25 cellular contexts compared by ENCODE assay signal in genomic region chrX:145292208-145292607, GRCh38. TPM values are rescaled to one million over a fixed set of nuclear protein-coding genes. Genes with fewer than 3 reads are reported as not detected.
"Had no signal": no experiment of that assay in that cellular context is flagged by ENCODE, and none has a peak within 500 bp of the region (broad histone marks: within the 10 kb centered on the region; RNA-seq: fewer than 3 reads in every experiment).

No MANE protein-coding gene starts in this region.

- H3K27me3 ChIP-seq: SJCRH30 had no signal

- H3K27ac Mint-ChIP-seq: activated CD4-positive, alpha-beta memory T cell treated with anti-CD3 and anti-CD28 coated beads for 36 hours; activated CD4-positive, alpha-beta T cell treated with anti-CD3 and anti-CD28 coated beads, Interleukin-2, amount 10 ng/mL, durations not matched to agents 7 days and 5 days; activated naive CD4-positive, alpha-beta T cell treated with anti-CD3 and anti-CD28 coated beads, Interleukin-2, amount 50 U/mL, for 72 hours; T-helper 2 cell treated with Interferon-gamma antibody and Interleukin-4, amounts not matched to agents 5 μg/mL and 100 μg/mL, for 36 hours; WTC11 had no signal

- H3K9me2 ChIP-seq: SK-N-SH had no signal

- H3K4me1 ChIP-seq: SJCRH30 had no signal

- H3K4me3 ChIP-seq: PC-9, SJCRH30 had no signal

- H2AFZ ChIP-seq: PC-9 had no signal

- H3K9ac ChIP-seq: SK-N-SH had no signal

- ATAC-seq: activated T-cell treated with anti-CD3 and anti-CD28 coated beads, Interleukin-2, amount 50 U/mL, for 4 hours; WTC11 had no signal

- H3K27ac ChIP-seq: PC-9, SJCRH30 had no signal

- H3K4me1 Mint-ChIP-seq: activated CD4-positive, alpha-beta T cell treated with anti-CD3 and anti-CD28 coated beads, Interleukin-2, amount 10 ng/mL, durations not matched to agents 7 days and 5 days; WTC11 had no signal

- H3K36me3 Mint-ChIP-seq: activated CD4-positive, alpha-beta memory T cell treated with anti-CD3 and anti-CD28 coated beads for 36 hours; activated naive CD4-positive, alpha-beta T cell treated with anti-CD3 and anti-CD28 coated beads, Interleukin-2, amount 50 U/mL, for 72 hours had no signal

- H3K36me3 ChIP-seq: SJCRH30 had no signal

- H3K27me3 Mint-ChIP-seq: activated CD4-positive, alpha-beta memory T cell treated with anti-CD3 and anti-CD28 coated beads for 36 hours; activated CD4-positive, alpha-beta T cell treated with anti-CD3 and anti-CD28 coated beads, Interleukin-2, amount 10 ng/mL, durations not matched to agents 7 days and 5 days had no signal

- H3K4me2 ChIP-seq: PC-9, SK-N-SH had no signal

- H3K9me3 ChIP-seq: SJCRH30, SK-N-SH had no signal

- H3K4me3 Mint-ChIP-seq: activated CD4-positive, alpha-beta memory T cell treated with anti-CD3 and anti-CD28 coated beads for 36 hours; activated CD4-positive, alpha-beta T cell treated with anti-CD3 and anti-CD28 coated beads, Interleukin-2, amount 10 ng/mL, durations not matched to agents 7 days and 5 days; activated T-cell treated with anti-CD3 and anti-CD28 coated beads, Interleukin-2, amount 50 U/mL, for 4 hours; T-helper 2 cell treated with Interferon-gamma antibody and Interleukin-4, amounts not matched to agents 5 μg/mL and 100 μg/mL, for 36 hours; WTC11 had no signal

- DNase-seq: activated CD4-positive, alpha-beta memory T cell treated with anti-CD3 and anti-CD28 coated beads for 36 hours; activated CD4-positive, alpha-beta T cell treated with anti-CD3 and anti-CD28 coated beads, Interleukin-2, amount 10 ng/mL, durations not matched to agents 7 days and 5 days; activated CD4-positive, CD25-positive, alpha-beta regulatory T cell treated with anti-CD3 and anti-CD28 coated beads, Interleukin-2, amount 50 U/mL, for 72 hours; activated CD8-positive, alpha-beta memory T cell treated with anti-CD3 and anti-CD28 coated beads for 24 hours; activated effector memory CD4-positive, alpha-beta T cell treated with anti-CD3 and anti-CD28 coated beads, Interleukin-2, amount 50 U/mL, for 16 hours; activated naive CD4-positive, alpha-beta T cell treated with Interleukin-2 at 50 U/mL for 16 hours; activated T-cell treated with anti-CD3 and anti-CD28 coated beads, Interleukin-2, amount 50 U/mL, for 4 hours; caudate nucleus; MM.1S; NCI-H1105 treated with DMSO at 0.1 percent for 48 hours; NCI-H1436 treated with DMSO at 0.1 percent for 48 hours; NCI-H187; NCI-H2081 treated with DMSO at 0.1 percent for 48 hours; NCI-H446; NCI-H524; PC-9; Right ventricle myocardium superior; RPMI8226; SJCRH30; SK-N-SH had no signal

- H3K9me3 Mint-ChIP-seq: activated CD4-positive, alpha-beta memory T cell treated with anti-CD3 and anti-CD28 coated beads for 36 hours; activated T-cell treated with anti-CD3 and anti-CD28 coated beads, Interleukin-2, amount 50 U/mL, for 4 hours had no signal

RNA-seq across cellular contexts. Expression of gene SPANXN1, which starts 44.9 kb away (rescaled TPM):
- total RNA-seq: activated CD4-positive, alpha-beta memory T cell treated with anti-CD3 and anti-CD28 coated beads for 36 hours; activated CD4-positive, alpha-beta T cell treated with anti-CD3 and anti-CD28 coated beads, Interleukin-2, amount 10 ng/mL, durations not matched to agents 7 days and 5 days; activated naive CD4-positive, alpha-beta T cell treated with anti-CD3 and anti-CD28 coated beads, Interleukin-2, amount 50 U/mL, for 72 hours; activated T-cell treated with anti-CD3 and anti-CD28 coated beads, Interleukin-2, amount 50 U/mL, for 4 hours; cerebellum; PC-9; Right ventricle myocardium superior; SJCRH30; T-helper 1 cell treated with Interleukin-12 subunit alpha and Interleukin-12 subunit beta and Interleukin-4 antibody, amounts not matched to agents 30 ng/mL and 1 ng/mL, for 36 hours; WTC11 had no signal
